In the genomic region with DNA sequence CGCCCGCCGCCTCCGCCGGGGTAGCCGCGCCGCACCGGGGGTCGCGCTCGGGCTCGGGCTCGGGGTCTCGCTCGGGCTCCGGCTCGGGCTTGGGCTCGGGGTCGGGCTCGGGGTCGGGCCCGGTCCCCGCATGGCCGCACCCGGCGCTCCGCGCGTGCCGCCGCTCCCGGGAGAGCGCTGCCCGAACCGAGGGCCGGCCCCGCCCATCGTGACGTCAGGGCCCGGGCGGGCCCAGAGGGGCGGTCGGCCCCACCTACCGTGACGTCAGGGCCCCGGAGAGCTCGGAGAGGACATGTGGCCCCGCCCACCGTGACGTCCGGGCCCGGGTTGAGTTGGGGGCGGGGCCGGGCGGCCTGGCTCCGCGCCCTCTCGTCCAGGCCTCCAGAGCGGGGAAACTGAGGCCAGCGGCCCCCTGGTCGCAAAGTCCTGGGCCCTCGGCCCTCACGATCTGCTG, we compare ENCODE assay signal across 8 cellular contexts. TPM values are rescaled to one million over a fixed set of nuclear protein-coding genes. Genes with fewer than 3 reads are reported as not detected.
A peak's percentile ranks its signal among the peaks of the same experiment; 100 is the strongest.
DNase-seq lines count a peak whose midpoint lies in the region; ATAC-seq and TF ChIP-seq lines count a peak whose summit lies in the region.

A gene with protein sequence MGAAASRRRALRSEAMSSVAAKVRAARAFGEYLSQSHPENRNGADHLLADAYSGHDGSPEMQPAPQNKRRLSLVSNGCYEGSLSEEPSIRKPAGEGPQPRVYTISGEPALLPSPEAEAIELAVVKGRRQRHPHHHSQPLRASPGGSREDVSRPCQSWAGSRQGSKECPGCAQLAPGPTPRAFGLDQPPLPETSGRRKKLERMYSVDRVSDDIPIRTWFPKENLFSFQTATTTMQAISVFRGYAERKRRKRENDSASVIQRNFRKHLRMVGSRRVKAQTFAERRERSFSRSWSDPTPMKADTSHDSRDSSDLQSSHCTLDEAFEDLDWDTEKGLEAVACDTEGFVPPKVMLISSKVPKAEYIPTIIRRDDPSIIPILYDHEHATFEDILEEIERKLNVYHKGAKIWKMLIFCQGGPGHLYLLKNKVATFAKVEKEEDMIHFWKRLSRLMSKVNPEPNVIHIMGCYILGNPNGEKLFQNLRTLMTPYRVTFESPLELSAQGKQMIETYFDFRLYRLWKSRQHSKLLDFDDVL (minus strand): TSS at position 188 of the 454 bp plus-strand sequence. CDS start 232 bp downstream, outside the sequence.

- H3K27ac Mint-ChIP-seq in CD4-positive, CD25-positive, alpha-beta regulatory T cell, result peak within 1 kb of the TSS; percentile 60 to 95 (median 93)
- H3K27ac Mint-ChIP-seq in activated CD8-positive, alpha-beta memory T cell treated with anti-CD3 and anti-CD28 coated beads, Interleukin-2, amount 10 ng/mL, durations not matched to agents 7 days and 5 days, result peak within 1 kb of the TSS; percentile 78

- H4K5ac ChIP-seq in mesendoderm (ENCODE audit: low read length), result no peak within 1 kb of the TSS

- H3K27ac ChIP-seq in CD4-positive, CD25-positive, alpha-beta regulatory T cell (ENCODE audit: insufficient read depth, low read length, poor library complexity, severe bottlenecking), result peak within 1 kb of the TSS; percentile 86
- peak within 1 kb of the TSS; percentile 73 for H3K27ac ChIP-seq in HL-60 (replicated peaks)
- H3K27ac ChIP-seq in mesendoderm (ENCODE audit: low read depth, low read length), result no peak within 1 kb of the TSS

- no peak within 1 kb of the TSS for H2BK120ac ChIP-seq in mesendoderm (ENCODE audit: low read depth, low read length)

- CTCF ChIA-PET in activated CD8-positive, alpha-beta memory T cell treated with anti-CD3 and anti-CD28 coated beads, Interleukin-2, amount 10 ng/mL, durations not matched to agents 7 days and 5 days (lab: Charles Lee), result interaction anchor here (0.9 to 1.2 kb wide), 6 partner anchors 13 to 232 kb away, joined by 3 to 7 read pairs (median 4); a partner anchor contains a TSS

- no peak for TF ChIP-seq CTCF in HL-60 (IDR thresholded peaks at IDR 0.05; ENCODE audit: insufficient read depth, low read length)

- H3K9me3 ChIP-seq in CD4-positive, CD25-positive, alpha-beta regulatory T cell (ENCODE audit: control insufficient read depth in 2 of 2, low read length in 2 of 2), result no peaks in the 10 kb centered on the region
- no peaks in the 10 kb centered on the region for H3K9me3 ChIP-seq in endocrine pancreas (ENCODE audit: control insufficient read depth, low read length)

- no peaks in the 10 kb centered on the region for H3K36me3 ChIP-seq in CD4-positive, CD25-positive, alpha-beta regulatory T cell (ENCODE audit: control insufficient read depth, insufficient read depth, low read length)
- H3K36me3 ChIP-seq in endocrine pancreas (ENCODE audit: control insufficient read depth, insufficient read depth, low read length), result peaks cover 2% of the 10 kb centered on the region
- no peaks in the 10 kb centered on the region for H3K36me3 ChIP-seq in mesendoderm (ENCODE audit: control insufficient read depth, insufficient read depth, low read length)

- H3K27me3 ChIP-seq in CD4-positive, CD25-positive, alpha-beta regulatory T cell (ENCODE audit: control insufficient read depth, insufficient read depth, low read length), result no peaks in the 10 kb centered on the region
- H3K27me3 ChIP-seq in HL-60 (ENCODE audit: insufficient read depth, poor library complexity, severe bottlenecking) (no peaks in the 10 kb centered on the region), endocrine pancreas (ENCODE audit: control insufficient read depth, insufficient read depth, low read length) (no peaks in the 10 kb centered on the region), mesendoderm (ENCODE audit: insufficient read depth, low read length, poor library complexity) (no peaks in the 10 kb centered on the region)

- H2BK15ac ChIP-seq in mesendoderm (replicated peaks; ENCODE audit: low read depth), result no peak within 1 kb of the TSS

- no peaks in the 10 kb centered on the region for H3K27me3 Mint-ChIP-seq in CD4-positive, CD25-positive, alpha-beta regulatory T cell
- H3K27me3 Mint-ChIP-seq in activated CD8-positive, alpha-beta memory T cell treated with anti-CD3 and anti-CD28 coated beads, Interleukin-2, amount 10 ng/mL, durations not matched to agents 7 days and 5 days, result no peaks in the 10 kb centered on the region

- peak within 1 kb of the TSS; percentile 94 for H3K56ac ChIP-seq in mesendoderm (ENCODE audit: low read length)

- H3K4me3 ChIP-seq in CD4-positive, CD25-positive, alpha-beta regulatory T cell (ENCODE audit: low read depth, low read length), result peak within 1 kb of the TSS; percentile 32
- H3K4me3 ChIP-seq in HL-60 (replicated peaks; ENCODE audit: insufficient read depth, low read length), result peak within 1 kb of the TSS; percentile 68
- H3K4me3 ChIP-seq in endocrine pancreas (ENCODE audit: control insufficient read depth, insufficient read depth, low read length), result no peak within 1 kb of the TSS
- peak within 1 kb of the TSS; percentile 61 for H3K4me3 ChIP-seq in mesendoderm (ENCODE audit: low read length)

- H3K4ac ChIP-seq in mesendoderm (ENCODE audit: low read depth, low read length), result no peak within 1 kb of the TSS

- peaks cover 85% of the 10 kb centered on the region for H3K4me1 ChIP-seq in CD4-positive, CD25-positive, alpha-beta regulatory T cell (ENCODE audit: control insufficient read depth, insufficient read depth, low read length, poor library complexity, severe bottlenecking)
- no peaks in the 10 kb centered on the region for H3K4me1 ChIP-seq in endocrine pancreas (ENCODE audit: control insufficient read depth, insufficient read depth, low read length)
- H3K4me1 ChIP-seq in mesendoderm (ENCODE audit: control insufficient read depth, low read depth, low read length), result peaks cover 4% of the 10 kb centered on the region

- H2AK5ac ChIP-seq in mesendoderm (ENCODE audit: low read length), result no peak within 1 kb of the TSS

- no peak within 1 kb of the TSS for H4K8ac ChIP-seq in mesendoderm (ENCODE audit: low read depth, low read length)

- peak within 1 kb of the TSS; percentile 81 for H3K4me2 ChIP-seq in mesendoderm (ENCODE audit: low read length)

- peaks cover 0 to 1% (median 0%) of the 10 kb centered on the region in 7 donors for H3K9me3 Mint-ChIP-seq in CD4-positive, CD25-positive, alpha-beta regulatory T cell
- H3K9me3 Mint-ChIP-seq in activated CD8-positive, alpha-beta memory T cell treated with anti-CD3 and anti-CD28 coated beads, Interleukin-2, amount 10 ng/mL, durations not matched to agents 7 days and 5 days (ENCODE audit: low read depth), result no peaks in the 10 kb centered on the region

- no peaks in the 10 kb centered on the region for H3K79me2 ChIP-seq in mesendoderm (ENCODE audit: control insufficient read depth, insufficient read depth, low read length)

- peak within 1 kb of the TSS; percentile 27 to 84 (median 70) for H3K4me3 Mint-ChIP-seq in CD4-positive, CD25-positive, alpha-beta regulatory T cell
- peak within 1 kb of the TSS; percentile 48 for H3K4me3 Mint-ChIP-seq in activated CD8-positive, alpha-beta memory T cell treated with anti-CD3 and anti-CD28 coated beads, Interleukin-2, amount 10 ng/mL, durations not matched to agents 7 days and 5 days

- no CpG with 5 or more reads among the region's 64 CpGs for WGBS in mesendoderm (ENCODE audit: extremely low coverage, insufficient coverage, low lambda C conversion rate)

- H3K23ac ChIP-seq in mesendoderm (ENCODE audit: low read length), result no peak within 1 kb of the TSS

- H3K4me1 Mint-ChIP-seq in CD4-positive, CD25-positive, alpha-beta regulatory T cell, result peaks cover 0 to 52% (median 5%) of the 10 kb centered on the region in 4 donors
- peaks cover 30% of the 10 kb centered on the region for H3K4me1 Mint-ChIP-seq in activated CD8-positive, alpha-beta memory T cell treated with anti-CD3 and anti-CD28 coated beads, Interleukin-2, amount 10 ng/mL, durations not matched to agents 7 days and 5 days

- H3K79me1 ChIP-seq in mesendoderm (ENCODE audit: low read length), result no peaks in the 10 kb centered on the region

- H3K36me3 Mint-ChIP-seq in CD4-positive, CD25-positive, alpha-beta regulatory T cell, result no peaks in the 10 kb centered on the region
- H3K36me3 Mint-ChIP-seq in activated CD8-positive, alpha-beta memory T cell treated with anti-CD3 and anti-CD28 coated beads, Interleukin-2, amount 10 ng/mL, durations not matched to agents 7 days and 5 days, result peaks cover 8% of the 10 kb centered on the region

- DNase-seq in CD4-positive, CD25-positive, alpha-beta regulatory T cell, result peak; percentile 90 to 95 (median 91)
- peak; percentile 78 to 82 for DNase-seq in HL-60 (ENCODE audit: low read depth in 1 of 2, low spot score in 1 of 2)
- DNase-seq in NOMO-1 treated with dmso at 0.1 percent for 144 hours (lab: John Stamatoyannopoulos, UW; ENCODE audit: unreplicated experiment), result peak; percentile 96
- DNase-seq in activated CD8-positive, alpha-beta memory T cell treated with anti-CD3 and anti-CD28 coated beads, Interleukin-2, amount 10 ng/mL, durations not matched to agents 7 days and 5 days, result peak; percentile 94
- DNase-seq in mesendoderm, result peak; percentile 90
- DNase-seq in stimulated activated CD8-positive, alpha-beta memory T cell treated with anti-CD3 and anti-CD28 coated beads, Interleukin-12 subunit alpha, Interleukin-12 subunit beta, amount 100 ng/mL, for 24 hours (ENCODE audit: extremely low read depth), result peak; percentile 84

- peak; percentile 63 to 75 for ATAC-seq in CD4-positive, CD25-positive, alpha-beta regulatory T cell (ENCODE audit: low read depth in 2 of 2)
- ATAC-seq in GM19438 (IDR thresholded peaks at IDR 0.05; ENCODE audit: low read depth, unreplicated experiment), result peak; percentile 46
- ATAC-seq in activated CD8-positive, alpha-beta memory T cell treated with anti-CD3 and anti-CD28 coated beads, Interleukin-2, amount 10 ng/mL, durations not matched to agents 7 days and 5 days, result peak; percentile 72

- H3K9ac ChIP-seq in endocrine pancreas (ENCODE audit: control insufficient read depth, insufficient read depth, low read length) (peak within 1 kb of the TSS; percentile 38), mesendoderm (ENCODE audit: low read length) (peak within 1 kb of the TSS; percentile 89)

- H3K18ac ChIP-seq in mesendoderm (ENCODE audit: low read length), result peak within 1 kb of the TSS; percentile 24

- no peak within 1 kb of the TSS for H2BK5ac ChIP-seq in mesendoderm (ENCODE audit: low read length)

RNA-seq across cellular contexts. Expression of the gene that starts here (rescaled TPM):
- total RNA-seq in CD4-positive, CD25-positive, alpha-beta regulatory T cell, result 109 TPM
- 10 to 100 TPM in 2 of 4 donors, 1 to 10 TPM in 2; 9.3 to 14.5 (median 11.8) TPM for polyA plus RNA-seq in CD4-positive, CD25-positive, alpha-beta regulatory T cell
- total RNA-seq in activated CD8-positive, alpha-beta memory T cell treated with anti-CD3 and anti-CD28 coated beads, Interleukin-2, amount 10 ng/mL, durations not matched to agents 7 days and 5 days, result 10 to 100 TPM; 35.8 to 42.1 TPM
- polyA plus RNA-seq in mesendoderm (2013, experiment 1 of 2), result 27.2 TPM
- 28.2 TPM for polyA plus RNA-seq in mesendoderm (2013, experiment 2 of 2)
